Comparison of ENCODE assay signal across 8 cellular contexts in the genomic region with DNA sequence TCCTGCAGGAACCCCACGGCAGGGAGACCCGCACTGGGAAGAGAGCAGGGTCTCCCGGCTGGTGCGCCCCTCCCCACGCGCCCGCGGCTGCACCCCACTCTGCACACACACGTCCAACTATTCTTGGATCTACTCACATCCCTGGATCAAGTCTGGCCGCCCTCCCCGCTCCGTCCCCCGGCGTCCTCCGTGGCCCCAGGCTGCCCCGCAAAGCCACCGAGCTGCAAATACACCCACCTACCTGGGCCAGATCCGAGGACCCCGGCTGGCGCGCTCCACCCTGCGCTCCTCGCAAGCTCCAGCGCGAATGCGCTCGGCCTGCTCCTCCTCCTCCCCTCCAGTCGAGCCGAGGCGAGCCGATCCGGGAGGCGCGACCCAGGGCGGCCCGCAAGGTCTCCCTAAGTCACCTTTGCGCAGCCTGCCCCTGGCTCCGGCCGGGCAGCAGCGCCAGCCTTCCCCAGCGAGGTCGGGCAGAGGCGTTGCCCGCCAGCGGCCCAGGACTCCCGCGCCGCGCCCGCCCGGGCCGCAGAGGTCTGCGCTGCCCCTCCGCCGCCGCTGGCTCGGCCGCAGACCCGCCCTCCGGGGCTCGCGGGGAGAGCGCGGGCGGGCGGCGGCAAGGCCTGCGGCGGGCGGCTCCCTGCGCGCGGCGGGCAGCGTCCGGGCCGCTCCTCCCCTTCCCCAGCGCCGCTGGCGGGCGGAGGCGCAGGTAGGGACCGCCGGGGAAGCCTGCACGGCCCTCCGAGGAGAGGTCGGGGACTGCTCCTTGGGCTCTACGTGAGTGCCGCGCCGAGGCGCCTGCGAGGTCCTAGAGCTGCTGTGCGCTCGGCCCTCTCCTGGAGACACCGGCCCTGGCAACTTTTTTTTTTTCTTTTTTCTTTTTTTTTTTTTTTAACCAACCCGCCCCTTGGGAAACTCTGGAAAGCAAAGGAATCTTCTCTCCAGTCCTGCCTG.
A peak's percentile ranks its signal among the peaks of the same experiment; 100 is the strongest.
DNase-seq lines count a peak whose midpoint lies in the region; TF ChIP-seq lines count a peak whose summit lies in the region.

No MANE protein-coding gene starts in this region.

- H3K27me3 Mint-ChIP-seq in Caco-2 (ENCODE audit: insufficient read depth, unreplicated experiment) (no peaks in the 10 kb centered on the region), HFFc6 (ENCODE audit: insufficient read depth) (peaks cover 3% of the 10 kb centered on the region)

- H3K27ac Mint-ChIP-seq in Caco-2 (ENCODE audit: unreplicated experiment), result peak overlapping the region; percentile 69
- peak overlapping the region; percentile 72 for H3K27ac Mint-ChIP-seq in HFFc6

- H3K36me3 Mint-ChIP-seq in Caco-2 (ENCODE audit: insufficient read depth, unreplicated experiment), result peaks cover 6% of the 10 kb centered on the region
- no peaks in the 10 kb centered on the region for H3K36me3 Mint-ChIP-seq in HFFc6 (ENCODE audit: low read depth)

- CTCF ChIA-PET in Caco-2 (lab: Charles Lee), result interaction anchor here (1.6 kb wide), 1 partner anchor 95 kb away, joined by 8 read pairs; no protein-coding TSS in a partner anchor

- TF ChIP-seq CTCF in Caco-2 (IDR thresholded peaks at IDR 0.05; ENCODE audit: insufficient read depth in 1 of 2, low read depth in 1 of 2, low read length in 1 of 2, severe bottlenecking in 1 of 2, unreplicated experiment in 1 of 2) (peak in 1 of 2 experiments; percentile 23), HFFc6 (IDR thresholded peaks at IDR 0.05) (0 out of 2 replicates have a peak, but pooled peaks have one; percentile 10)

- peak overlapping the region; percentile 87 for H3K27ac ChIP-seq in rectal smooth muscle tissue (ENCODE audit: low read depth, low read length)

- H3K36me3 ChIP-seq in Caco-2 (ENCODE audit: control insufficient read depth, insufficient read depth, low read length) (no peaks in the 10 kb centered on the region), rectal smooth muscle tissue (ENCODE audit: control insufficient read depth, insufficient read depth, low read length) (no peaks in the 10 kb centered on the region)

- in situ Hi-C loops in T47D (cut with HindIII; ENCODE audit: low pct_unique_long_range_greater_than_20kb, low sequenced_read_pairs), result no loop called here

- H3K4me3 ChIP-seq in Caco-2 (ENCODE audit: low read depth, low read length) (peak overlapping the region; percentile 63), iPS-11a (ENCODE audit: low read depth, low read length) (peak overlapping the region; percentile 75), rectal smooth muscle tissue (ENCODE audit: low read length) (peak overlapping the region; percentile 68)

- H3K9ac ChIP-seq in rectal smooth muscle tissue (ENCODE audit: low read length), result peak overlapping the region; percentile 41

- intact Hi-C loops in Caco-2 (cut with micrococcal nuclease; ENCODE audit: unreplicated experiment), result no loop called here

- DNase-seq in Caco-2 (peak; percentile 78 to 80), HFFc6 (peak; percentile 57), OCI-M1 (lab: John Stamatoyannopoulos, UW) (peak; percentile 81), T47D (ENCODE audit: low read depth in 1 of 2, low spot score in 1 of 2) (peak; percentile 68 to 76)
- no peak for DNase-seq in effector CD8-positive, alpha-beta T cell (lab: John Stamatoyannopoulos, UW)
- no peak for DNase-seq in activated effector memory CD4-positive, alpha-beta T cell treated with anti-CD3 and anti-CD28 coated beads, Interleukin-2, amount 50 U/mL, for 16 hours

- H3K9me3 Mint-ChIP-seq in Caco-2 (ENCODE audit: unreplicated experiment) (no peaks in the 10 kb centered on the region), HFFc6 (no peaks in the 10 kb centered on the region)

- H3K4me3 Mint-ChIP-seq in Caco-2 (ENCODE audit: unreplicated experiment) (peak overlapping the region; percentile 83), HFFc6 (peak overlapping the region; percentile 91)

- BruUV-seq in Caco-2 (replicated peaks; lab: Mats Ljungman, UMichigan), result no TSS peak

- H3K27me3 ChIP-seq in Caco-2 (replicated peaks; ENCODE audit: control insufficient read depth, insufficient read depth, low read length), result no peaks in the 10 kb centered on the region
- H3K27me3 ChIP-seq in rectal smooth muscle tissue (ENCODE audit: control insufficient read depth, insufficient read depth, low read length), result no peaks in the 10 kb centered on the region

- H3K4me1 ChIP-seq in Caco-2, result no peaks in the 10 kb centered on the region
- peaks cover 4% of the 10 kb centered on the region for H3K4me1 ChIP-seq in rectal smooth muscle tissue (ENCODE audit: control insufficient read depth, insufficient read depth, low read length)

- H3K4me1 Mint-ChIP-seq in Caco-2 (ENCODE audit: low read depth, unreplicated experiment), result peaks cover 11% of the 10 kb centered on the region
- H3K4me1 Mint-ChIP-seq in HFFc6 (ENCODE audit: low read depth), result peaks cover 42% of the 10 kb centered on the region

- POLR2A ChIA-PET in Caco-2 (lab: Charles Lee), result no interaction called here

- H3K9me3 ChIP-seq in Caco-2, result no peaks in the 10 kb centered on the region

Comparison
In these comparisons a context has a peak if more than half of its experiments do, and no peak if none do; other contexts are left out.
1. DNase-seq: peak in Caco-2 (2 of 2), HFFc6 (single experiment), OCI-M1 (single experiment) and T47D (2 of 2); none in effector CD8-positive, alpha-beta T cell (single experiment) and activated effector memory CD4-positive, alpha-beta T cell treated with anti-CD3 and anti-CD28 coated beads, Interleukin-2, amount 50 U/mL, for 16 hours (single experiment).
2. Peak in every context shown above with its lines, with median percentiles within 50 percentile points of each other: H3K4me3 ChIP-seq.